34 cellular contexts compared by ENCODE assay signal in the genomic region with DNA sequence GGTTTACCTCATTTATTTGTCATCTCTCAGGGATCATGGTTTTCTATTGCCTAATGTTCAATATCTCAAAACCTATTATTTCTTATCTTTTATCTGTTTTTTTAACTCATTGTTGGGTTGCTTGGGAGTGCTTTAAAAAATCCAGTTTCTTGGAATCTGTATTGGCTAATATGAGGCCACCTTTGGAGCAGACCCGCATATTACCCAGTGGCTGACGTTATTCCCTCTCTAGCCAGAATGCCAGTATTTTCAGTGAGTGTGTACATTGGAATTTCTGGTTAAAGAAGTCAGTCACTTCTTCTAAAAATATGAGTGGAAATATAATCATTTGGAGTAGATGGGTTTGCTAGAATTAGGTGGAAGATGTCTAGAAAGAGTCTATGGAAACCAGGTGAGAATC. TPM values are rescaled to one million over a fixed set of nuclear protein-coding genes. Genes with fewer than 3 reads are reported as not detected.
"Had no signal": no experiment of that assay in that cellular context is flagged by ENCODE, and none has a peak within 500 bp of the region (broad histone marks: within the 10 kb centered on the region; RNA-seq: fewer than 3 reads in every experiment).

No MANE protein-coding gene starts in this region.

- ATAC-seq: activated CD8-positive, alpha-beta T cell treated with anti-CD3 and anti-CD28 coated beads for 36 hours; activated naive CD4-positive, alpha-beta T cell treated with anti-CD3 and anti-CD28 coated beads, Interleukin-2, amount 50 U/mL, for 72 hours; activated T-cell treated with anti-CD3 and anti-CD28 coated beads, Interleukin-2, amount 50 U/mL, for 4 hours; activated T-cell treated with anti-CD3 and anti-CD28 coated beads, Interleukin-2, amount 50 U/mL, for 72 hours; activated T-helper 17 cell treated with anti-CD3 and anti-CD28 coated beads, Interleukin-2, amount 50 U/mL, for 72 hours; body of pancreas had no signal

- H3K4me3 ChIP-seq: adrenal gland, body of pancreas, breast epithelium had no signal

- H3K36me3 ChIP-seq: adrenal gland, brain microvascular endothelial cell, breast epithelium had no signal

- H3K27ac ChIP-seq: adrenal gland, body of pancreas, brain microvascular endothelial cell, breast epithelium, VCaP had no signal

- DNase-seq: activated B cell treated with CpG ODN at 0.5 μM for 24 hours; activated CD4-positive, alpha-beta memory T cell treated with anti-CD3 and anti-CD28 coated beads for 36 hours; activated CD4-positive, alpha-beta T cell treated with anti-CD3 and anti-CD28 coated beads for 4 hours; activated CD4-positive, alpha-beta T cell treated with anti-CD3 and anti-CD28 coated beads, Interleukin-2, amount 10 ng/mL, durations not matched to agents 24 days and 14 days; activated CD4-positive, alpha-beta T cell treated with anti-CD3 and anti-CD28 coated beads, Interleukin-2, amount 50 U/mL, for 1 hour; activated CD4-positive, alpha-beta T cell treated with anti-CD3 and anti-CD28 coated beads, Interleukin-2, amount 50 U/mL, for 4 hours; activated CD4-positive, CD25-positive, alpha-beta regulatory T cell treated with anti-CD3 and anti-CD28 coated beads, Interleukin-2, amount 50 U/mL, for 72 hours; activated CD8-positive, alpha-beta memory T cell treated with anti-CD3 and anti-CD28 coated beads, Interleukin-2, amount 50 U/mL, for 4 hours; activated CD8-positive, alpha-beta T cell treated with anti-CD3 and anti-CD28 coated beads for 36 hours; activated effector memory CD4-positive, alpha-beta T cell treated with anti-CD3 and anti-CD28 coated beads, Interleukin-2, amount 50 U/mL, for 16 hours; activated gamma-delta T cell treated with Interleukin-2 at 50 U/mL for 16 hours; activated naive CD4-positive, alpha-beta T cell; activated naive CD4-positive, alpha-beta T cell treated with anti-CD3 and anti-CD28 coated beads for 36 hours; activated naive CD4-positive, alpha-beta T cell treated with anti-CD3 and anti-CD28 coated beads, Interleukin-2, amount 50 U/mL, for 16 hours; activated naive CD8-positive, alpha-beta T cell treated with anti-CD3 and anti-CD28 coated beads for 36 hours; activated T-cell treated with anti-CD3 and anti-CD28 coated beads for 4 hours; activated T-cell treated with anti-CD3 and anti-CD28 coated beads, Interleukin-2, amount 50 U/mL, for 1 hour; activated T-cell treated with anti-CD3 and anti-CD28 coated beads, Interleukin-2, amount 50 U/mL, for 4 hours; activated T-cell treated with anti-CD3 and anti-CD28 coated beads, Interleukin-2, amount 50 U/mL, for 72 hours; amniotic stem cell; aorta; body of pancreas; brain microvascular endothelial cell; central memory CD4-positive, alpha-beta T cell; T-helper 2 cell; T-helper 9 cell had no signal

- H3K9me3 ChIP-seq: adrenal gland, body of pancreas had no signal

- H3K27me3 ChIP-seq: adrenal gland, body of pancreas, brain microvascular endothelial cell, breast epithelium had no signal

- H3K4me1 ChIP-seq: adrenal gland, body of pancreas, breast epithelium had no signal

RNA-seq across cellular contexts. Expression of a gene that starts 38.3 kb away (rescaled TPM):
- total RNA-seq: activated B cell treated with CpG ODN at 0.5 μM for 24 hours; activated CD4-positive, alpha-beta memory T cell treated with anti-CD3 and anti-CD28 coated beads for 36 hours; activated CD4-positive, alpha-beta T cell treated with anti-CD3 and anti-CD28 coated beads, Interleukin-2, amount 10 ng/mL, durations not matched to agents 24 days and 14 days; activated CD8-positive, alpha-beta memory T cell treated with anti-CD3 and anti-CD28 coated beads for 36 hours; activated CD8-positive, alpha-beta T cell treated with anti-CD3 and anti-CD28 coated beads for 36 hours; activated naive CD4-positive, alpha-beta T cell treated with anti-CD3 and anti-CD28 coated beads for 36 hours; activated naive CD4-positive, alpha-beta T cell treated with anti-CD3 and anti-CD28 coated beads, Interleukin-2, amount 50 U/mL, for 72 hours; activated naive CD8-positive, alpha-beta T cell treated with anti-CD3 and anti-CD28 coated beads for 36 hours; activated T-cell treated with anti-CD3 and anti-CD28 coated beads, Interleukin-2, amount 50 U/mL, for 4 hours; activated T-cell treated with anti-CD3 and anti-CD28 coated beads, Interleukin-2, amount 50 U/mL, for 72 hours; activated T-helper 1 cell treated with anti-CD3 and anti-CD28 coated beads, Interleukin-12 subunit alpha, Interleukin-12 subunit beta, Interleukin-2, Interleukin-4 antibody, amounts not matched to agents 30 ng/mL and 10 ng/mL and 1 ng/mL, durations not matched to agents 14 hours and 24 hours and 36 hours; activated T-helper 17 cell treated with anti-CD3 and anti-CD28 coated beads, Interleukin-2, amount 50 U/mL, for 72 hours; adrenal gland; aorta; breast epithelium; cardiac septum had no signal
- polyA plus RNA-seq: aorta had no signal
